In the genomic region with DNA sequence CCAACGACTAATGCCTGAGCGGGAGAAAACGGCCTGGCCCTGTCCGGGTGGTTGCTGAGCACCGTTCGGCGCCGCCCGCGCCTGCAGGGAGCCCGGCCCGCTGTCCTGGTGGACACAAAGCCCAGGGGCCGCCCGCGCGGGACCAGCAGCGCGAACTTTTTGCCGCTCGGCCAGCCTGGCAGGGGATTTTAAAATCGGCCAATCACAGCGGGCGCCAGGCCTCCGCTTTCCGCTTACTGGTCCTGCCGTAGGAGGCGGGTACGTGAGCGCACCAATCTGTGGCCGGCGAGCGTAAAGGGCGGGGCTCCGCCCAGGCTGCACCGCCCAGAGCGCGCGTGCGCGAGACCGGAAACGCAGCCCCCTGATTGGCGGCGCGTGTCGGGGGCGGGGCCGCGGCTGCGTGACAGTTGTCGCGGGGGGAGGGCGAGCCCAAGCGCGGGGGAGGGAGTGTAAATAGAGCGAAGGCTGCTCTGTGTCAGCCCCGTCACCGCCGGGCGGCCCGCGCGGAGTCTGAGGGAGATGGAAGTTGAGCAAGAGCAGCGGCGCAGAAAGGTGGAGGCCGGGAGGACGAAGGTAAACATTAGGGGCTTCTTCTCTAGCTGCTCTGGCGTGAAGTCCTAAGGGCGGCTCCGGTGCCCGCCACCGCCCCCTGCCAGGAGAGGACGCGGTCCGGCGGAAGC, we compare ENCODE assay signal across 1 cellular context.
TF ChIP-seq lines count a peak whose summit lies in the region.

A gene (minus strand): TSS at position 161 of the 680 bp plus-strand sequence. CDS start 1,132 bp downstream, outside the sequence.
A gene with protein sequence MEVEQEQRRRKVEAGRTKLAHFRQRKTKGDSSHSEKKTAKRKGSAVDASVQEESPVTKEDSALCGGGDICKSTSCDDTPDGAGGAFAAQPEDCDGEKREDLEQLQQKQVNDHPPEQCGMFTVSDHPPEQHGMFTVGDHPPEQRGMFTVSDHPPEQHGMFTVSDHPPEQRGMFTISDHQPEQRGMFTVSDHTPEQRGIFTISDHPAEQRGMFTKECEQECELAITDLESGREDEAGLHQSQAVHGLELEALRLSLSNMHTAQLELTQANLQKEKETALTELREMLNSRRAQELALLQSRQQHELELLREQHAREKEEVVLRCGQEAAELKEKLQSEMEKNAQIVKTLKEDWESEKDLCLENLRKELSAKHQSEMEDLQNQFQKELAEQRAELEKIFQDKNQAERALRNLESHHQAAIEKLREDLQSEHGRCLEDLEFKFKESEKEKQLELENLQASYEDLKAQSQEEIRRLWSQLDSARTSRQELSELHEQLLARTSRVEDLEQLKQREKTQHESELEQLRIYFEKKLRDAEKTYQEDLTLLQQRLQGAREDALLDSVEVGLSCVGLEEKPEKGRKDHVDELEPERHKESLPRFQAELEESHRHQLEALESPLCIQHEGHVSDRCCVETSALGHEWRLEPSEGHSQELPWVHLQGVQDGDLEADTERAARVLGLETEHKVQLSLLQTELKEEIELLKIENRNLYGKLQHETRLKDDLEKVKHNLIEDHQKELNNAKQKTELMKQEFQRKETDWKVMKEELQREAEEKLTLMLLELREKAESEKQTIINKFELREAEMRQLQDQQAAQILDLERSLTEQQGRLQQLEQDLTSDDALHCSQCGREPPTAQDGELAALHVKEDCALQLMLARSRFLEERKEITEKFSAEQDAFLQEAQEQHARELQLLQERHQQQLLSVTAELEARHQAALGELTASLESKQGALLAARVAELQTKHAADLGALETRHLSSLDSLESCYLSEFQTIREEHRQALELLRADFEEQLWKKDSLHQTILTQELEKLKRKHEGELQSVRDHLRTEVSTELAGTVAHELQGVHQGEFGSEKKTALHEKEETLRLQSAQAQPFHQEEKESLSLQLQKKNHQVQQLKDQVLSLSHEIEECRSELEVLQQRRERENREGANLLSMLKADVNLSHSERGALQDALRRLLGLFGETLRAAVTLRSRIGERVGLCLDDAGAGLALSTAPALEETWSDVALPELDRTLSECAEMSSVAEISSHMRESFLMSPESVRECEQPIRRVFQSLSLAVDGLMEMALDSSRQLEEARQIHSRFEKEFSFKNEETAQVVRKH (N-terminal part only) (plus strand): TSS at position 447 of the 680 bp plus-strand sequence. CDS start 73 bp downstream, at position 520.

TF ChIP-seq in GM12878, 131 proteins besides CTCF, POLR2A, EP300 and RAD21 (continued from another document and continues in another):
- TF ChIP-seq, protein P1, sequence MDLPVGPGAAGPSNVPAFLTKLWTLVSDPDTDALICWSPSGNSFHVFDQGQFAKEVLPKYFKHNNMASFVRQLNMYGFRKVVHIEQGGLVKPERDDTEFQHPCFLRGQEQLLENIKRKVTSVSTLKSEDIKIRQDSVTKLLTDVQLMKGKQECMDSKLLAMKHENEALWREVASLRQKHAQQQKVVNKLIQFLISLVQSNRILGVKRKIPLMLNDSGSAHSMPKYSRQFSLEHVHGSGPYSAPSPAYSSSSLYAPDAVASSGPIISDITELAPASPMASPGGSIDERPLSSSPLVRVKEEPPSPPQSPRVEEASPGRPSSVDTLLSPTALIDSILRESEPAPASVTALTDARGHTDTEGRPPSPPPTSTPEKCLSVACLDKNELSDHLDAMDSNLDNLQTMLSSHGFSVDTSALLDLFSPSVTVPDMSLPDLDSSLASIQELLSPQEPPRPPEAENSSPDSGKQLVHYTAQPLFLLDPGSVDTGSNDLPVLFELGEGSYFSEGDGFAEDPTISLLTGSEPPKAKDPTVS (IDR thresholded peaks at IDR 0.05; ENCODE audit: low read depth, low read length) = no peak
- TF ChIP-seq MTA3 (IDR thresholded peaks at IDR 0.05; ENCODE audit: borderline replicate concordance, low read length) (no peak), CREM (IDR thresholded peaks at IDR 0.05; ENCODE audit: low read depth) (peak; percentile 29), ASH2L (IDR thresholded peaks at IDR 0.05; ENCODE audit: borderline replicate concordance, low read depth) (peak; percentile 89; the same call in 1 of the 2 replicates), FOS (IDR thresholded peaks at IDR 0.05; ENCODE audit: borderline replicate concordance, extremely low read depth, insufficient read length) (peak; percentile 73), SREBF1 (IDR thresholded peaks at IDR 0.05; ENCODE audit: low read length) (no peak), RBBP5 (conservative IDR thresholded peaks at IDR 0.05) (peak; percentile 84; the same call in 1 of the 2 replicates), HDGF (IDR thresholded peaks at IDR 0.05) (no peak), BACH1 (IDR thresholded peaks at IDR 0.05; ENCODE audit: borderline replicate concordance) (peak; percentile 28; the same call in 1 of the 2 replicates), NRF1 (conservative IDR thresholded peaks at IDR 0.05; ENCODE audit: low read depth, low read length) (peak; percentile 59), CEBPB (IDR thresholded peaks at IDR 0.05; ENCODE audit: borderline replicate concordance in 1 of 2, low read depth in 2 of 2, low read length in 2 of 2) (no peak), NBN (IDR thresholded peaks at IDR 0.05) (peak; percentile 44; the same call in 1 of the 2 replicates), CBX5 (IDR thresholded peaks at IDR 0.05; ENCODE audit: low read depth) (no peak), ZNF384 (IDR thresholded peaks at IDR 0.05; ENCODE audit: borderline replicate concordance, low read depth, low read length) (no peak), CBX3 (IDR thresholded peaks at IDR 0.05; ENCODE audit: borderline replicate concordance, low read depth) (no peak)
- TF ChIP-seq, protein P2, sequence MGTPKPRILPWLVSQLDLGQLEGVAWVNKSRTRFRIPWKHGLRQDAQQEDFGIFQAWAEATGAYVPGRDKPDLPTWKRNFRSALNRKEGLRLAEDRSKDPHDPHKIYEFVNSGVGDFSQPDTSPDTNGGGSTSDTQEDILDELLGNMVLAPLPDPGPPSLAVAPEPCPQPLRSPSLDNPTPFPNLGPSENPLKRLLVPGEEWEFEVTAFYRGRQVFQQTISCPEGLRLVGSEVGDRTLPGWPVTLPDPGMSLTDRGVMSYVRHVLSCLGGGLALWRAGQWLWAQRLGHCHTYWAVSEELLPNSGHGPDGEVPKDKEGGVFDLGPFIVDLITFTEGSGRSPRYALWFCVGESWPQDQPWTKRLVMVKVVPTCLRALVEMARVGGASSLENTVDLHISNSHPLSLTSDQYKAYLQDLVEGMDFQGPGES (IDR thresholded peaks at IDR 0.05) = peak; percentile 85
- TF ChIP-seq, protein P3, sequence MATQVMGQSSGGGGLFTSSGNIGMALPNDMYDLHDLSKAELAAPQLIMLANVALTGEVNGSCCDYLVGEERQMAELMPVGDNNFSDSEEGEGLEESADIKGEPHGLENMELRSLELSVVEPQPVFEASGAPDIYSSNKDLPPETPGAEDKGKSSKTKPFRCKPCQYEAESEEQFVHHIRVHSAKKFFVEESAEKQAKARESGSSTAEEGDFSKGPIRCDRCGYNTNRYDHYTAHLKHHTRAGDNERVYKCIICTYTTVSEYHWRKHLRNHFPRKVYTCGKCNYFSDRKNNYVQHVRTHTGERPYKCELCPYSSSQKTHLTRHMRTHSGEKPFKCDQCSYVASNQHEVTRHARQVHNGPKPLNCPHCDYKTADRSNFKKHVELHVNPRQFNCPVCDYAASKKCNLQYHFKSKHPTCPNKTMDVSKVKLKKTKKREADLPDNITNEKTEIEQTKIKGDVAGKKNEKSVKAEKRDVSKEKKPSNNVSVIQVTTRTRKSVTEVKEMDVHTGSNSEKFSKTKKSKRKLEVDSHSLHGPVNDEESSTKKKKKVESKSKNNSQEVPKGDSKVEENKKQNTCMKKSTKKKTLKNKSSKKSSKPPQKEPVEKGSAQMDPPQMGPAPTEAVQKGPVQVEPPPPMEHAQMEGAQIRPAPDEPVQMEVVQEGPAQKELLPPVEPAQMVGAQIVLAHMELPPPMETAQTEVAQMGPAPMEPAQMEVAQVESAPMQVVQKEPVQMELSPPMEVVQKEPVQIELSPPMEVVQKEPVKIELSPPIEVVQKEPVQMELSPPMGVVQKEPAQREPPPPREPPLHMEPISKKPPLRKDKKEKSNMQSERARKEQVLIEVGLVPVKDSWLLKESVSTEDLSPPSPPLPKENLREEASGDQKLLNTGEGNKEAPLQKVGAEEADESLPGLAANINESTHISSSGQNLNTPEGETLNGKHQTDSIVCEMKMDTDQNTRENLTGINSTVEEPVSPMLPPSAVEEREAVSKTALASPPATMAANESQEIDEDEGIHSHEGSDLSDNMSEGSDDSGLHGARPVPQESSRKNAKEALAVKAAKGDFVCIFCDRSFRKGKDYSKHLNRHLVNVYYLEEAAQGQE (IDR thresholded peaks at IDR 0.05; ENCODE audit: low read depth, low read length) = no peak
- TF ChIP-seq, protein P4, sequence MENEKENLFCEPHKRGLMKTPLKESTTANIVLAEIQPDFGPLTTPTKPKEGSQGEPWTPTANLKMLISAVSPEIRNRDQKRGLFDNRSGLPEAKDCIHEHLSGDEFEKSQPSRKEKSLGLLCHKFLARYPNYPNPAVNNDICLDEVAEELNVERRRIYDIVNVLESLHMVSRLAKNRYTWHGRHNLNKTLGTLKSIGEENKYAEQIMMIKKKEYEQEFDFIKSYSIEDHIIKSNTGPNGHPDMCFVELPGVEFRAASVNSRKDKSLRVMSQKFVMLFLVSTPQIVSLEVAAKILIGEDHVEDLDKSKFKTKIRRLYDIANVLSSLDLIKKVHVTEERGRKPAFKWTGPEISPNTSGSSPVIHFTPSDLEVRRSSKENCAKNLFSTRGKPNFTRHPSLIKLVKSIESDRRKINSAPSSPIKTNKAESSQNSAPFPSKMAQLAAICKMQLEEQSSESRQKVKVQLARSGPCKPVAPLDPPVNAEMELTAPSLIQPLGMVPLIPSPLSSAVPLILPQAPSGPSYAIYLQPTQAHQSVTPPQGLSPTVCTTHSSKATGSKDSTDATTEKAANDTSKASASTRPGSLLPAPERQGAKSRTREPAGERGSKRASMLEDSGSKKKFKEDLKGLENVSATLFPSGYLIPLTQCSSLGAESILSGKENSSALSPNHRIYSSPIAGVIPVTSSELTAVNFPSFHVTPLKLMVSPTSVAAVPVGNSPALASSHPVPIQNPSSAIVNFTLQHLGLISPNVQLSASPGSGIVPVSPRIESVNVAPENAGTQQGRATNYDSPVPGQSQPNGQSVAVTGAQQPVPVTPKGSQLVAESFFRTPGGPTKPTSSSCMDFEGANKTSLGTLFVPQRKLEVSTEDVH (IDR thresholded peaks at IDR 0.05; ENCODE audit: low read depth, partially characterized antibody) = no peak
- TF ChIP-seq, protein P5, sequence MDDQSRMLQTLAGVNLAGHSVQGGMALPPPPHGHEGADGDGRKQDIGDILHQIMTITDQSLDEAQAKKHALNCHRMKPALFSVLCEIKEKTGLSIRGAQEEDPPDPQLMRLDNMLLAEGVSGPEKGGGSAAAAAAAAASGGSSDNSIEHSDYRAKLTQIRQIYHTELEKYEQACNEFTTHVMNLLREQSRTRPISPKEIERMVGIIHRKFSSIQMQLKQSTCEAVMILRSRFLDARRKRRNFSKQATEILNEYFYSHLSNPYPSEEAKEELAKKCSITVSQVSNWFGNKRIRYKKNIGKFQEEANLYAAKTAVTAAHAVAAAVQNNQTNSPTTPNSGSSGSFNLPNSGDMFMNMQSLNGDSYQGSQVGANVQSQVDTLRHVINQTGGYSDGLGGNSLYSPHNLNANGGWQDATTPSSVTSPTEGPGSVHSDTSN (IDR thresholded peaks at IDR 0.05; ENCODE audit: insufficient replicate concordance, low read depth, low read length) = peak; percentile 65
- TF ChIP-seq, protein P6, sequence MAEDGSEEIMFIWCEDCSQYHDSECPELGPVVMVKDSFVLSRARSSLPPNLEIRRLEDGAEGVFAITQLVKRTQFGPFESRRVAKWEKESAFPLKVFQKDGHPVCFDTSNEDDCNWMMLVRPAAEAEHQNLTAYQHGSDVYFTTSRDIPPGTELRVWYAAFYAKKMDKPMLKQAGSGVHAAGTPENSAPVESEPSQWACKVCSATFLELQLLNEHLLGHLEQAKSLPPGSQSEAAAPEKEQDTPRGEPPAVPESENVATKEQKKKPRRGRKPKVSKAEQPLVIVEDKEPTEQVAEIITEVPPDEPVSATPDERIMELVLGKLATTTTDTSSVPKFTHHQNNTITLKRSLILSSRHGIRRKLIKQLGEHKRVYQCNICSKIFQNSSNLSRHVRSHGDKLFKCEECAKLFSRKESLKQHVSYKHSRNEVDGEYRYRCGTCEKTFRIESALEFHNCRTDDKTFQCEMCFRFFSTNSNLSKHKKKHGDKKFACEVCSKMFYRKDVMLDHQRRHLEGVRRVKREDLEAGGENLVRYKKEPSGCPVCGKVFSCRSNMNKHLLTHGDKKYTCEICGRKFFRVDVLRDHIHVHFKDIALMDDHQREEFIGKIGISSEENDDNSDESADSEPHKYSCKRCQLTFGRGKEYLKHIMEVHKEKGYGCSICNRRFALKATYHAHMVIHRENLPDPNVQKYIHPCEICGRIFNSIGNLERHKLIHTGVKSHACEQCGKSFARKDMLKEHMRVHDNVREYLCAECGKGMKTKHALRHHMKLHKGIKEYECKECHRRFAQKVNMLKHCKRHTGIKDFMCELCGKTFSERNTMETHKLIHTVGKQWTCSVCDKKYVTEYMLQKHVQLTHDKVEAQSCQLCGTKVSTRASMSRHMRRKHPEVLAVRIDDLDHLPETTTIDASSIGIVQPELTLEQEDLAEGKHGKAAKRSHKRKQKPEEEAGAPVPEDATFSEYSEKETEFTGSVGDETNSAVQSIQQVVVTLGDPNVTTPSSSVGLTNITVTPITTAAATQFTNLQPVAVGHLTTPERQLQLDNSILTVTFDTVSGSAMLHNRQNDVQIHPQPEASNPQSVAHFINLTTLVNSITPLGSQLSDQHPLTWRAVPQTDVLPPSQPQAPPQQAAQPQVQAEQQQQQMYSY (CRISPR knock-in tag; IDR thresholded peaks at IDR 0.05) = no peak
- TF ChIP-seq, protein P7, sequence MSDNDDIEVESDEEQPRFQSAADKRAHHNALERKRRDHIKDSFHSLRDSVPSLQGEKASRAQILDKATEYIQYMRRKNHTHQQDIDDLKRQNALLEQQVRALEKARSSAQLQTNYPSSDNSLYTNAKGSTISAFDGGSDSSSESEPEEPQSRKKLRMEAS (IDR thresholded peaks at IDR 0.05; ENCODE audit: low read depth, low read length) = 0 out of 2 replicates have a peak, but pooled peaks have one; percentile 35
- TF ChIP-seq, protein P8, sequence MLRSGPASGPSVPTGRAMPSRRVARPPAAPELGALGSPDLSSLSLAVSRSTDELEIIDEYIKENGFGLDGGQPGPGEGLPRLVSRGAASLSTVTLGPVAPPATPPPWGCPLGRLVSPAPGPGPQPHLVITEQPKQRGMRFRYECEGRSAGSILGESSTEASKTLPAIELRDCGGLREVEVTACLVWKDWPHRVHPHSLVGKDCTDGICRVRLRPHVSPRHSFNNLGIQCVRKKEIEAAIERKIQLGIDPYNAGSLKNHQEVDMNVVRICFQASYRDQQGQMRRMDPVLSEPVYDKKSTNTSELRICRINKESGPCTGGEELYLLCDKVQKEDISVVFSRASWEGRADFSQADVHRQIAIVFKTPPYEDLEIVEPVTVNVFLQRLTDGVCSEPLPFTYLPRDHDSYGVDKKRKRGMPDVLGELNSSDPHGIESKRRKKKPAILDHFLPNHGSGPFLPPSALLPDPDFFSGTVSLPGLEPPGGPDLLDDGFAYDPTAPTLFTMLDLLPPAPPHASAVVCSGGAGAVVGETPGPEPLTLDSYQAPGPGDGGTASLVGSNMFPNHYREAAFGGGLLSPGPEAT (IDR thresholded peaks at IDR 0.05; ENCODE audit: low read depth) = peak; percentile 48; the same call in 1 of the 2 replicates
- TF ChIP-seq, protein P9, sequence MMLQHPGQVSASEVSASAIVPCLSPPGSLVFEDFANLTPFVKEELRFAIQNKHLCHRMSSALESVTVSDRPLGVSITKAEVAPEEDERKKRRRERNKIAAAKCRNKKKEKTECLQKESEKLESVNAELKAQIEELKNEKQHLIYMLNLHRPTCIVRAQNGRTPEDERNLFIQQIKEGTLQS (IDR thresholded peaks at IDR 0.05; ENCODE audit: borderline replicate concordance, extremely low read depth, low read depth, low read length) = no peak
